ENCODE assay signal across 8 cellular contexts in the genomic region with DNA sequence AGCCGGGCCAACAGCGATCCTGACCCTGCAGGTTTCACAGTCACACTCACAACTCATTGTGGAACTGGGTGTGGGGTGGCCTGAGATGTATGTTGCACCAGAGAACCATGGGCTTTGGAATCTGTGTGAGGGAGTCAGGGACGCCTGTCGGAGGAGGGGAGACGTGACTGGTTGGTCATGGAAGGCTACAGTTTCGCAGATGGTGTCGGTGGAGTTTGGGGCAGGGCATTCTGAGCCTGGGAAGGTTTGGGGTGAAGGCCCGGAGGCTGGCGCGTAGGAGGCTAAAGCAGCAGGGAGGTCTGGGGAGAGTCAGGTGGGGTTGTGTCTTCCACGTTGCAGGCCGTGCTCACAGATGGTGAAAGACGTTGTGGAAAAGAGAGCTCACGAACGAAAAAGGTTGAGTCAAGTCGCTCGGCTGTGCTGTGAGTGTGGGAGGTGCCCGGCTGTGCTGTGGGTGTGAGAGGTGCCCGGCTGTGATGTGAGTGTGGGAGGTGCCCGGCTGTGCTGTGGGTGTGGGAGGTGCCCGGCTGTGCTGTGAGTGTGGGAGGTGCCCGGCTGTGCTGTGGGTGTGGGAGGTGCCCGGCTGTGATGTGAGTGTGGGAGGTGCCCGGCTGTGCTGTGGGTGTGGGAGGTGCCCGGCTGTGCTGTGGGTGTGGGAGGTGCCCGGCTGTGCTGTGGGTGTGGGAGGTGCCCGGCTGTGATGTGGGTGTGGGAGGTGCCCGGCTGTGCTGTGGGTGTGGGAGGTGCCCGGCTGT.
DNase-seq lines count a peak whose midpoint lies in the region; TF ChIP-seq lines count a peak whose summit lies in the region.
"Not testable (repeated sequence)": the region's sequence is repeated elsewhere in the genome, so short reads cannot be mapped to it uniquely, and the experiment has no call there.

No MANE protein-coding gene starts in this region.

- DNase-seq in D341Med (ENCODE audit: low spot score) (peak; percentile 2), Peyer's patch (peak in 2 of 3 donors; percentile 19 to 22), mesenteric fat pad (ENCODE audit: low spot score) (peak; percentile 47), type B pancreatic cell (ENCODE audit: extremely low spot score, unreplicated experiment) (peak; percentile 29)
- peak; percentile 37 for DNase-seq in activated CD8-positive, alpha-beta memory T cell treated with anti-CD3 and anti-CD28 coated beads, Interleukin-2, amount 50 U/mL, for 48 hours
- DNase-seq in glutamatergic neuron; neuronal stem cell (ENCODE audit: low spot score): not testable (repeated sequence)

- H3K9ac ChIP-seq in neuronal stem cell (ENCODE audit: low read depth, low read length, poor library complexity), result not testable (repeated sequence)

- H3K36me3 Mint-ChIP-seq in brain, type B pancreatic cell: not testable (repeated sequence)
- H3K36me3 Mint-ChIP-seq in glutamatergic neuron (ENCODE audit: unreplicated experiment), result peaks cover 12% of the 10 kb centered on the region

- not testable (repeated sequence) for TF ChIP-seq CTCF in Peyer's patch (IDR thresholded peaks at IDR 0.05); brain (conservative IDR thresholded peaks at IDR 0.05); glutamatergic neuron (IDR thresholded peaks at IDR 0.05; ENCODE audit: partially characterized antibody, unreplicated experiment); type B pancreatic cell (conservative IDR thresholded peaks at IDR 0.05)

- not testable (repeated sequence) for H2AFZ ChIP-seq in neuronal stem cell (ENCODE audit: low read length)

- TF ChIP-seq POLR2A in Peyer's patch (IDR thresholded peaks at IDR 0.05), result not testable (repeated sequence)

- H3K27me3 ChIP-seq in Peyer's patch; neuronal stem cell (ENCODE audit: control insufficient read depth in 3 of 3, insufficient read depth in 3 of 3, low read depth in 1 of 3, low read length in 3 of 3): not testable (repeated sequence)

- H4K8ac ChIP-seq in neuronal stem cell (ENCODE audit: low read depth, low read length), result peak overlapping the region; percentile 3

- not testable (repeated sequence) for H2AK5ac ChIP-seq in neuronal stem cell (ENCODE audit: low read depth, low read length)

- not testable (repeated sequence) for H2BK5ac ChIP-seq in neuronal stem cell (ENCODE audit: low read length)

- not testable (repeated sequence) for H3K14ac ChIP-seq in neuronal stem cell (ENCODE audit: low read length)

- H3K4me3 ChIP-seq in Peyer's patch; neuronal stem cell (ENCODE audit: low read length in 2 of 2): not testable (repeated sequence)

- H3K4me2 ChIP-seq in neuronal stem cell (ENCODE audit: insufficient read depth, low read length, poor library complexity, severe bottlenecking), result not testable (repeated sequence)

- peak overlapping the region; percentile 83 for H3K18ac ChIP-seq in neuronal stem cell (ENCODE audit: low read length)

- H3K27ac ChIP-seq in Peyer's patch; neuronal stem cell (replicated peaks; ENCODE audit: low read length): not testable (repeated sequence)

- H3K79me1 ChIP-seq in neuronal stem cell (ENCODE audit: low read depth, low read length), result not testable (repeated sequence)

- H3K4ac ChIP-seq in neuronal stem cell (ENCODE audit: low read length), result not testable (repeated sequence)

- H3K23ac ChIP-seq in neuronal stem cell (ENCODE audit: low read depth, low read length, poor library complexity), result not testable (repeated sequence)

- H3K4me1 Mint-ChIP-seq in brain (peaks cover 32% of the 10 kb centered on the region), glutamatergic neuron (ENCODE audit: low read depth, unreplicated experiment) (peaks cover 18% of the 10 kb centered on the region)
- not testable (repeated sequence) for H3K4me1 Mint-ChIP-seq in type B pancreatic cell (ENCODE audit: unreplicated experiment)

- H3K4me1 ChIP-seq in Peyer's patch; neuronal stem cell (ENCODE audit: control insufficient read depth in 2 of 2, insufficient read depth in 1 of 2, low read depth in 1 of 2, low read length in 2 of 2): not testable (repeated sequence)

- not testable (repeated sequence) for H3K27me3 Mint-ChIP-seq in brain; glutamatergic neuron (ENCODE audit: unreplicated experiment)
- H3K27me3 Mint-ChIP-seq in type B pancreatic cell, result peaks cover 29% of the 10 kb centered on the region

- peak overlapping the region; percentile 1 for H2BK12ac ChIP-seq in neuronal stem cell (ENCODE audit: low read length)

- not testable (repeated sequence) for H3K36me3 ChIP-seq in Peyer's patch; neuronal stem cell (replicated peaks in 1 of 2; ENCODE audit: control insufficient read depth in 2 of 2, insufficient read depth in 2 of 2, low read length in 2 of 2)

- H3K4me3 Mint-ChIP-seq in brain, type B pancreatic cell: not testable (repeated sequence)
- peak overlapping the region; percentile 52 for H3K4me3 Mint-ChIP-seq in glutamatergic neuron (ENCODE audit: unreplicated experiment)

- no CpG with 5 or more reads among the region's 29 CpGs for WGBS in neuronal stem cell (ENCODE audit: extremely low coverage in 2 of 2, insufficient read length in 2 of 2, insufficient replicate concordance in 1 of 2), 2 donors

- H3K9me3 Mint-ChIP-seq in brain, result peaks cover 0 to 14% (median 5%) of the 10 kb centered on the region in 5 experiments
- peaks cover 14% of the 10 kb centered on the region for H3K9me3 Mint-ChIP-seq in glutamatergic neuron (ENCODE audit: unreplicated experiment)
- H3K9me3 Mint-ChIP-seq in type B pancreatic cell, result not testable (repeated sequence)

- not testable (repeated sequence) for H3K9me3 ChIP-seq in Peyer's patch; neuronal stem cell (replicated peaks in 1 of 2; ENCODE audit: control insufficient read depth in 2 of 2, insufficient read depth in 1 of 2, low read depth in 1 of 2, low read length in 2 of 2)

- H3K27ac Mint-ChIP-seq in brain (peak overlapping the region in 3 of 5 experiments; percentile 61 to 79 (median 67)), glutamatergic neuron (ENCODE audit: unreplicated experiment) (peak overlapping the region; percentile 77)
- not testable (repeated sequence) for H3K27ac Mint-ChIP-seq in type B pancreatic cell

- H4K91ac ChIP-seq in neuronal stem cell (ENCODE audit: low read depth, low read length, poor library complexity), result not testable (repeated sequence)

- not testable (repeated sequence) for H2BK120ac ChIP-seq in neuronal stem cell (ENCODE audit: low read depth, low read length)

- not testable (repeated sequence) for H2BK15ac ChIP-seq in neuronal stem cell (ENCODE audit: low read length)
